10 cellular contexts compared by ENCODE assay signal in genomic region chr2:173589604-173590277, GRCh38.
A peak's percentile ranks its signal among the peaks of the same experiment; 100 is the strongest.
DNase-seq lines count a peak whose midpoint lies in the region; TF ChIP-seq lines count a peak whose summit lies in the region.
"Had no signal": no experiment of that assay in that cellular context is flagged by ENCODE, and none has a peak within 500 bp of the region (broad histone marks: within the 10 kb centered on the region; RNA-seq: fewer than 3 reads in every experiment).

No MANE protein-coding gene starts in this region.

- peak overlapping the region; percentile 82 for H3K27ac ChIP-seq in mammary epithelial cell (ENCODE audit: insufficient read depth, low read depth, low read length)
- H3K27ac ChIP-seq in neuronal stem cell (replicated peaks; ENCODE audit: low read length), result no peak overlapping the region
- no peak overlapping the region for H3K27ac ChIP-seq in coronary artery

- no peak overlapping the region for H4K8ac ChIP-seq in neuronal stem cell (ENCODE audit: low read depth, low read length)

- dilution Hi-C loops in mammary epithelial cell (cut with HindIII; ENCODE audit: low sequenced_read_pairs), result no loop called here

- H3K4me2 ChIP-seq in mammary epithelial cell (ENCODE audit: insufficient read depth, low read depth, low read length) (peak overlapping the region; percentile 62), neuronal stem cell (ENCODE audit: insufficient read depth, low read length, poor library complexity, severe bottlenecking) (no peak overlapping the region)

- DNase-seq in DMS53 (lab: John Stamatoyannopoulos, UW) (peak; percentile 97), NCI-H2029 treated with DMSO at 0.1 percent for 48 hours (lab: John Stamatoyannopoulos, UW) (peak; percentile 91), mammary epithelial cell (peak; percentile 94), neuronal stem cell (ENCODE audit: low spot score) (no peak), RPMI8226 (no peak), coronary artery (ENCODE audit: low spot score) (no peak), GM13977 (ENCODE audit: low spot score) (no peak)
- no peak for DNase-seq in activated CD4-positive, CD25-positive, alpha-beta regulatory T cell treated with anti-CD3 and anti-CD28 coated beads, Interleukin-2, amount 50 U/mL, for 72 hours
- DNase-seq: CD4-positive, alpha-beta memory T cell; naive B cell had no signal

- H3K9ac ChIP-seq in mammary epithelial cell (ENCODE audit: insufficient read depth, low read length), result peak overlapping the region; percentile 24
- no peak overlapping the region for H3K9ac ChIP-seq in neuronal stem cell (ENCODE audit: low read depth, low read length, poor library complexity)

- H2AFZ ChIP-seq in mammary epithelial cell (ENCODE audit: low read depth, low read length), result no peak overlapping the region
- peak overlapping the region; percentile 39 for H2AFZ ChIP-seq in neuronal stem cell (ENCODE audit: low read length)

- H3K18ac ChIP-seq in neuronal stem cell (ENCODE audit: low read length), result no peak overlapping the region

- H3K36me3 ChIP-seq in mammary epithelial cell (ENCODE audit: insufficient read depth, low read length) (no peaks in the 10 kb centered on the region), neuronal stem cell (replicated peaks in 1 of 2; ENCODE audit: control insufficient read depth in 2 of 2, insufficient read depth in 2 of 2, low read length in 2 of 2) (no peaks in the 10 kb centered on the region)

- H3K9me3 ChIP-seq in mammary epithelial cell (replicated peaks; ENCODE audit: insufficient read depth, low read length) (peaks cover 23% of the 10 kb centered on the region), neuronal stem cell (replicated peaks in 1 of 2; ENCODE audit: control insufficient read depth in 2 of 2, insufficient read depth in 1 of 2, low read depth in 1 of 2, low read length in 2 of 2) (peaks cover 5 to 29% of the 10 kb centered on the region in 2 donors)

- intact Hi-C loops in mammary epithelial cell (cut with micrococcal nuclease), result loop anchor here (1.0 kb wide), 2 partner anchors 63 to 78 kb away; no protein-coding TSS in a partner anchor

- H4K20me1 ChIP-seq in mammary epithelial cell (ENCODE audit: insufficient read depth, low read length), result no peaks in the 10 kb centered on the region

- TF ChIP-seq CTCF in mammary epithelial cell (conservative IDR thresholded peaks at IDR 0.05 in 1 of 2, IDR thresholded peaks at IDR 0.05 in 1 of 2; ENCODE audit: extremely low read depth in 1 of 2, insufficient read depth in 1 of 2, low read depth in 1 of 2, low read length in 2 of 2) (no peak), coronary artery (IDR thresholded peaks at IDR 0.05) (no peak), GM13977 (IDR thresholded peaks at IDR 0.05; ENCODE audit: extremely low read depth, insufficient read depth, missing control alignments) (no peak)

- H2BK15ac ChIP-seq in neuronal stem cell (ENCODE audit: low read length), result no peak overlapping the region

- no peak overlapping the region for H4K91ac ChIP-seq in neuronal stem cell (ENCODE audit: low read depth, low read length, poor library complexity)

- no TSS peak for BruUV-seq in mammary epithelial cell (replicated peaks; lab: Mats Ljungman, UMichigan)

- H2BK5ac ChIP-seq in neuronal stem cell (ENCODE audit: low read length), result no peak overlapping the region

- H2BK12ac ChIP-seq in neuronal stem cell (ENCODE audit: low read length), result no peak overlapping the region

- no peak overlapping the region for H3K4ac ChIP-seq in neuronal stem cell (ENCODE audit: low read length)

- H3K79me1 ChIP-seq in neuronal stem cell (ENCODE audit: low read depth, low read length), result no peaks in the 10 kb centered on the region

- peaks cover 20% of the 10 kb centered on the region for H3K4me1 ChIP-seq in mammary epithelial cell (ENCODE audit: insufficient read depth, low read length)
- H3K4me1 ChIP-seq in neuronal stem cell (ENCODE audit: control insufficient read depth in 2 of 2, insufficient read depth in 1 of 2, low read depth in 1 of 2, low read length in 2 of 2), result peaks cover 0 to 6% of the 10 kb centered on the region in 2 donors

- H3K27me3 ChIP-seq in mammary epithelial cell (ENCODE audit: insufficient read depth, low read length), result no peaks in the 10 kb centered on the region
- H3K27me3 ChIP-seq in neuronal stem cell (ENCODE audit: control insufficient read depth in 3 of 3, insufficient read depth in 3 of 3, low read depth in 1 of 3, low read length in 3 of 3), result no peaks in the 10 kb centered on the region

- 63% methylated on average over 3 of the region's 3 CpGs for WGBS in mammary epithelial cell (ENCODE audit: low coverage, missing lambda C conversion rate)
- WGBS in neuronal stem cell (ENCODE audit: extremely low coverage in 2 of 2, insufficient read length in 2 of 2, insufficient replicate concordance in 1 of 2), 2 donors, result no CpG with 5 or more reads among the region's 3 CpGs

- no peak overlapping the region for H2BK120ac ChIP-seq in neuronal stem cell (ENCODE audit: low read depth, low read length)

- no peaks in the 10 kb centered on the region for H3K79me2 ChIP-seq in mammary epithelial cell (ENCODE audit: insufficient read depth, low read length)

- no peak overlapping the region for H3K23ac ChIP-seq in neuronal stem cell (ENCODE audit: low read depth, low read length, poor library complexity)

- H3K14ac ChIP-seq in neuronal stem cell (ENCODE audit: low read length), result no peak overlapping the region

- no peak overlapping the region for H3K4me3 ChIP-seq in mammary epithelial cell (replicated peaks in 1 of 3; ENCODE audit: insufficient read depth in 1 of 3, low read depth in 2 of 3, low read length in 3 of 3)
- no peak overlapping the region for H3K4me3 ChIP-seq in neuronal stem cell (ENCODE audit: low read length in 2 of 2)
- no peak overlapping the region for H3K4me3 ChIP-seq in coronary artery

- no peak overlapping the region for H2AK5ac ChIP-seq in neuronal stem cell (ENCODE audit: low read depth, low read length)

- CTCF ChIA-PET in mammary epithelial cell (lab: Charles Lee; ENCODE audit: low non-redundant PET), result interaction anchor here (0.7 kb wide), 1 partner anchor 752 kb away, joined by 4 read pairs; no protein-coding TSS in a partner anchor

- in situ Hi-C loops in mammary epithelial cell (cut with MboI; ENCODE audit: low sequenced_read_pairs in 2 of 2), result no loop called here
- in situ Hi-C loops in GM13977 (cut with MboI; ENCODE audit: low pct_unique_long_range_greater_than_20kb, low sequenced_read_pairs, unreplicated experiment), result no loop called here

Comparison
In these comparisons a context has a peak if more than half of its experiments do, and no peak if none do; other contexts are left out.
1. DNase-seq: peak in DMS53 (single experiment), NCI-H2029 treated with DMSO at 0.1 percent for 48 hours (single experiment) and mammary epithelial cell (single experiment); none in neuronal stem cell (single experiment), RPMI8226 (single experiment), coronary artery (single experiment), activated CD4-positive, CD25-positive, alpha-beta regulatory T cell treated with anti-CD3 and anti-CD28 coated beads, Interleukin-2, amount 50 U/mL, for 72 hours (single experiment) and GM13977 (single experiment).